In genomic region chr11:133350045-133350444, GRCh38 we compare ENCODE assay signal across 21 cellular contexts.
"Had no signal": no experiment of that assay in that cellular context is flagged by ENCODE, and none has a peak within 500 bp of the region (broad histone marks: within the 10 kb centered on the region; RNA-seq: fewer than 3 reads in every experiment).

No MANE protein-coding gene starts in this region.

- ATAC-seq: effector memory CD8-positive, alpha-beta T cell; esophagus mucosa; foreskin keratinocyte; gastrocnemius medialis; gastroesophageal sphincter; heart left ventricle; heart right ventricle had no signal

- H3K9me3 ChIP-seq: colonic mucosa, gastrocnemius medialis, gastroesophageal sphincter, heart left ventricle, heart right ventricle had no signal

- DNase-seq: colonic mucosa; cortex of kidney; dermis blood vessel endothelial cell; dorsolateral prefrontal cortex; effector CD4-positive, alpha-beta T cell; effector CD8-positive, alpha-beta T cell; effector memory CD4-positive, alpha-beta T cell; effector memory CD8-positive, alpha-beta T cell; endodermal cell; erythroblast; foreskin fibroblast; foreskin keratinocyte; foreskin melanocyte; gastrocnemius medialis; glutamatergic neuron; heart left ventricle; heart right ventricle had no signal

- H3K36me3 ChIP-seq: colonic mucosa, gastrocnemius medialis, gastroesophageal sphincter, heart left ventricle, heart right ventricle had no signal

- H3K4me3 ChIP-seq: colonic mucosa, coronary artery, dorsolateral prefrontal cortex, gastrocnemius medialis, gastroesophageal sphincter, heart left ventricle, heart right ventricle had no signal

- H3K27me3 ChIP-seq: colonic mucosa, dorsolateral prefrontal cortex, foreskin keratinocyte, gastrocnemius medialis, gastroesophageal sphincter had no signal

- H3K4me1 ChIP-seq: colonic mucosa, foreskin keratinocyte, gastrocnemius medialis, gastroesophageal sphincter, heart left ventricle, heart right ventricle had no signal

- H3K27ac ChIP-seq: colonic mucosa, coronary artery, epithelial cell of prostate, foreskin keratinocyte, gastrocnemius medialis, gastroesophageal sphincter, heart left ventricle, heart right ventricle had no signal
